Comparison of ENCODE assay signal across 20 cellular contexts in the genomic region with DNA sequence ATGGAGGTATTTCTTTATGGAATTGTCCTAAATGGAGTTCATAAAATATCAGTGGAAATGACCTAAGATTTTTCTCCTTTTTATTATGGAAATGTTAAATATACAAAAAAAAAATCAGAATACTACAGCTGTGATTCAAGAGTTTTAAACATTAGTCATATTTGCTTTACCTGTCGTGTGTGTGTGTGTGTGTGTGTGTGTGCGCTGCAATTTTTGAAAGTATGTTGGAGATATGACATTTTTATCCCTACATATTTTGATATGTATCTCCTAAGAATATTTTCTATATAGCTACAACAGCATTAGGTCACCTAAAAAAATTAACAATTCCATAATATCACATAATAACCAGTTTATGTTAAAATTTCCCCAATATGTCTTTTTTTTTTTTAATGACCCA.
"Had no signal": no experiment of that assay in that cellular context is flagged by ENCODE, and none has a peak within 500 bp of the region (broad histone marks: within the 10 kb centered on the region; RNA-seq: fewer than 3 reads in every experiment).

No MANE protein-coding gene starts in this region.

- H3K27me3 ChIP-seq: dorsolateral prefrontal cortex, foreskin keratinocyte, gastroesophageal sphincter, heart right ventricle, left lung had no signal

- DNase-seq: dermis blood vessel endothelial cell; dorsolateral prefrontal cortex; effector CD4-positive, alpha-beta T cell; effector memory CD4-positive, alpha-beta T cell; erythroblast; head of caudate nucleus; heart right ventricle; hippocampal formation; left cardiac atrium; left lung; left ventricle myocardium superior; lower lobe of right lung; mesendoderm; midbrain had no signal

- H3K4me3 ChIP-seq: coronary artery, dorsolateral prefrontal cortex, gastroesophageal sphincter, heart right ventricle, left lung, lower lobe of right lung had no signal

- H3K4me3 Mint-ChIP-seq: memory B cell had no signal

- H3K27ac ChIP-seq: coronary artery, dorsolateral prefrontal cortex, epithelial cell of prostate, foreskin keratinocyte, gastroesophageal sphincter, heart right ventricle, left lung, lower lobe of right lung had no signal

- H3K4me1 ChIP-seq: gastroesophageal sphincter, lower lobe of right lung had no signal

- H3K36me3 ChIP-seq: gastroesophageal sphincter, heart right ventricle, left lung, lower lobe of right lung had no signal

- H3K27me3 Mint-ChIP-seq: memory B cell had no signal

- ATAC-seq: esophagus mucosa, foreskin keratinocyte, gastroesophageal sphincter, heart right ventricle, left cardiac atrium, left lung, left ventricle myocardium superior, lower lobe of right lung had no signal
